Comparison of ENCODE assay signal across 34 cellular contexts in the genomic region with DNA sequence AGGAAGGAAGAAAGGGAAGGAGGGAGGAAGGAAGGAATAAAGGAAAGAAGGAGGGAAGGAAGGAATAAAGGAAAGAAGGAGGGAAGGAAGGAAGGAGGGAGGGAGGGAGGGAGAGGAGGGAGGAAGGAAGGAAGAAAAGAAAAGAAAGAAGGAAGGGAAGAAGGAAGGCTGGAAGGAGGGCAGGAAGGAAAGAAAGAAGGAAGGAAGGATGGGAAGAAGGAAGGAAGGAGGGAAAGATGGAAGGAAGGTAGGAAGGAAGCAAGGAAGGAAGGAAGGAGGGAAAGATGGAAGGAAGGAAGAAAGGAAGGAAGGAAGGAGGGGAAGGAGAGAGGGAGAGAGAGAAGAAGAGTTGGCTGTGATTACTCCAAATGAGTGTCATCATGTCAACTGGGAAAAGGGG.
"Had no signal": no experiment of that assay in that cellular context is flagged by ENCODE, and none has a peak within 500 bp of the region (broad histone marks: within the 10 kb centered on the region; RNA-seq: fewer than 3 reads in every experiment).

No MANE protein-coding gene starts in this region.

- ATAC-seq: activated naive CD4-positive, alpha-beta T cell treated with anti-CD3 and anti-CD28 coated beads, Interleukin-2, amount 50 U/mL, for 72 hours; activated naive CD8-positive, alpha-beta T cell treated with anti-CD3 and anti-CD28 coated beads, Interleukin-2, amount 50 U/mL, for 24 hours; activated T-cell treated with anti-CD3 and anti-CD28 coated beads, Interleukin-2, amount 50 U/mL, for 4 hours; activated T-cell treated with anti-CD3 and anti-CD28 coated beads, Interleukin-2, amount 50 U/mL, for 72 hours; activated T-helper 17 cell treated with anti-CD3 and anti-CD28 coated beads, Interleukin-2, amount 50 U/mL, for 72 hours; body of pancreas had no signal

- H3K27ac ChIP-seq: adrenal gland, ascending aorta, body of pancreas, brain microvascular endothelial cell, breast epithelium, cardiac muscle cell had no signal

- H3K27me3 ChIP-seq: adrenal gland, ascending aorta, body of pancreas, brain microvascular endothelial cell, breast epithelium, cardiac muscle cell had no signal

- FAIRE-seq: astrocyte, bronchial epithelial cell had no signal

- H3K4me1 ChIP-seq: adrenal gland, ascending aorta, body of pancreas, breast epithelium had no signal

- H3K36me3 ChIP-seq: adrenal gland, ascending aorta, brain microvascular endothelial cell, breast epithelium, cardiac muscle cell had no signal

- H3K4me3 ChIP-seq: adrenal gland, ascending aorta, body of pancreas, breast epithelium, cardiac muscle cell had no signal

- DNase-seq: activated effector memory CD4-positive, alpha-beta T cell treated with anti-CD3 and anti-CD28 coated beads, Interleukin-2, amount 50 U/mL, for 16 hours; activated effector memory CD4-positive, alpha-beta T cell treated with Interleukin-2 at 50 U/mL for 16 hours; activated gamma-delta T cell; activated gamma-delta T cell treated with Interleukin-2 at 50 U/mL for 16 hours; activated naive CD4-positive, alpha-beta T cell; activated naive CD4-positive, alpha-beta T cell treated with anti-CD3 and anti-CD28 coated beads for 36 hours; activated naive CD4-positive, alpha-beta T cell treated with anti-CD3 and anti-CD28 coated beads, Interleukin-2, amount 10 ng/mL, durations not matched to agents 7 days and 5 days; activated naive CD4-positive, alpha-beta T cell treated with anti-CD3 and anti-CD28 coated beads, Interleukin-2, amount 50 U/mL, for 16 hours; activated naive CD4-positive, alpha-beta T cell treated with Interleukin-2 at 50 U/mL for 16 hours; activated naive CD8-positive, alpha-beta T cell treated with anti-CD3 and anti-CD28 coated beads for 36 hours; activated naive CD8-positive, alpha-beta T cell treated with anti-CD3 and anti-CD28 coated beads, Interleukin-2, amount 10 ng/mL, durations not matched to agents 7 days and 5 days; activated naive CD8-positive, alpha-beta T cell treated with anti-CD3 and anti-CD28 coated beads, Interleukin-2, amount 50 U/mL, for 24 hours; activated T-cell treated with anti-CD3 and anti-CD28 coated beads, Interleukin-2, amount 50 U/mL, for 1 hour; activated T-cell treated with anti-CD3 and anti-CD28 coated beads, Interleukin-2, amount 50 U/mL, for 24 hours; activated T-cell treated with anti-CD3 and anti-CD28 coated beads, Interleukin-2, amount 50 U/mL, for 4 hours; activated T-cell treated with anti-CD3 and anti-CD28 coated beads, Interleukin-2, amount 50 U/mL, for 48 hours; activated T-cell treated with anti-CD3 and anti-CD28 coated beads, Interleukin-2, amount 50 U/mL, for 72 hours; adrenal gland; amniotic stem cell; amygdala; anterior cingulate cortex; aorta; body of pancreas; brain microvascular endothelial cell; caudate nucleus; central memory CD4-positive, alpha-beta T cell; cerebellar nuclear complex had no signal

- H3K9me3 ChIP-seq: adrenal gland, ascending aorta, body of pancreas, breast epithelium had no signal
